In genomic region chr4:118955515-118955914, GRCh38 we compare ENCODE assay signal across 18 cellular contexts.
DNase-seq lines count a peak whose midpoint lies in the region; ATAC-seq and TF ChIP-seq lines count a peak whose summit lies in the region.
"Had no signal": no experiment of that assay in that cellular context is flagged by ENCODE, and none has a peak within 500 bp of the region (broad histone marks: within the 10 kb centered on the region; RNA-seq: fewer than 3 reads in every experiment).

No MANE protein-coding gene starts in this region.

- H3K36me3 ChIP-seq in brain microvascular endothelial cell (replicated peaks): no peaks in the 10 kb centered on the region
- no peaks in the 10 kb centered on the region for H3K36me3 ChIP-seq in gastroesophageal sphincter
- H3K36me3 ChIP-seq in testis (ENCODE audit: low read depth, missing control alignments): no peaks in the 10 kb centered on the region
- no peaks in the 10 kb centered on the region for H3K36me3 ChIP-seq in PC-3 (ENCODE audit: low read depth, low read length)

- intact Hi-C loops in testis (cut with DNase I; ENCODE audit: low total_unique reads): no loop called here
- intact Hi-C loops in PC-3 (cut with micrococcal nuclease): no loop called here

- no peak overlapping the region for H3K4me3 ChIP-seq in brain microvascular endothelial cell (ENCODE audit: low read depth, low read length)
- no peak overlapping the region for H3K4me3 ChIP-seq in gastroesophageal sphincter
- no peak overlapping the region for H3K4me3 ChIP-seq in testis
- H3K4me3 ChIP-seq in PC-3 (ENCODE audit: low read length): no peak overlapping the region

- H3K4me3 Mint-ChIP-seq in activated T-cell treated with anti-CD3 and anti-CD28 coated beads, Interleukin-2, amount 50 U/mL, for 72 hours: no peak overlapping the region
- H3K4me3 Mint-ChIP-seq: natural killer cell treated with Interleukin-12 subunit alpha and Interleukin-12 subunit beta and Interleukin-15 and Interleukin-18, amount 100 ng/mL, for 72 hours; stimulated activated naive CD8-positive, alpha-beta T cell treated with anti-CD3 and anti-CD28 coated beads, Interleukin-15, amount 100 ng/mL, for 72 hours had no signal

- TF ChIP-seq CTCF in brain microvascular endothelial cell (IDR thresholded peaks at IDR 0.05; ENCODE audit: low read depth, low read length, missing control alignments) (no peak), gastroesophageal sphincter (IDR thresholded peaks at IDR 0.05) (no peak), testis (IDR thresholded peaks at IDR 0.05) (no peak), PC-3 (conservative IDR thresholded peaks at IDR 0.05; ENCODE audit: low read depth, low read length) (no peak)

- H3K9me3 ChIP-seq in gastroesophageal sphincter: no peaks in the 10 kb centered on the region
- no peaks in the 10 kb centered on the region for H3K9me3 ChIP-seq in testis
- H3K9me3 ChIP-seq in PC-3 (ENCODE audit: low read length): no peaks in the 10 kb centered on the region

- H3K9ac ChIP-seq in PC-3 (ENCODE audit: low read length): no peak overlapping the region
- H3K9ac ChIP-seq: KMS-11 had no signal

- H3K9me2 ChIP-seq in PC-3 (replicated peaks; ENCODE audit: low read length): no peaks in the 10 kb centered on the region

- H3K4me1 ChIP-seq in gastroesophageal sphincter (peaks cover 21 to 98% (median 59%) of the 10 kb centered on the region in 3 donors), testis (peaks cover 25% of the 10 kb centered on the region), PC-3 (ENCODE audit: insufficient read depth, low read length) (peaks cover 7% of the 10 kb centered on the region; the same call in 1 of the 2 replicates)

- no peak for TF ChIP-seq EP300 in gastroesophageal sphincter (IDR thresholded peaks at IDR 0.05)

- peaks cover 5% of the 10 kb centered on the region for H3K27me3 Mint-ChIP-seq in activated T-cell treated with anti-CD3 and anti-CD28 coated beads, Interleukin-2, amount 50 U/mL, for 72 hours (ENCODE audit: low read depth)
- H3K27me3 Mint-ChIP-seq: stimulated activated naive CD8-positive, alpha-beta T cell treated with anti-CD3 and anti-CD28 coated beads, Interleukin-15, amount 100 ng/mL, for 72 hours had no signal

- H3K27ac ChIP-seq in brain microvascular endothelial cell (peak overlapping the region; percentile 27), gastroesophageal sphincter (peak overlapping the region; percentile 77 to 87 (median 82)), testis (peak overlapping the region; percentile 16 to 29), PC-3 (ENCODE audit: low read length) (no peak overlapping the region)
- H3K27ac ChIP-seq: KMS-11 had no signal

- CTCF ChIA-PET in PC-3 (lab: Charles Lee): no interaction called here

- no peaks in the 10 kb centered on the region for H3K27me3 ChIP-seq in brain microvascular endothelial cell (replicated peaks)
- H3K27me3 ChIP-seq in gastroesophageal sphincter: no peaks in the 10 kb centered on the region
- H3K27me3 ChIP-seq in testis: no peaks in the 10 kb centered on the region
- no peaks in the 10 kb centered on the region for H3K27me3 ChIP-seq in PC-3 (ENCODE audit: low read length)

- no peak for TF ChIP-seq POLR2A in gastroesophageal sphincter (IDR thresholded peaks at IDR 0.05)
- no peak for TF ChIP-seq POLR2A in testis (IDR thresholded peaks at IDR 0.05)

- in situ Hi-C loops in brain microvascular endothelial cell (cut with HindIII; ENCODE audit: low pct_ligation_motif_present, low sequenced_read_pairs): loop anchor here (25.0 kb wide), 1 partner anchor 193 kb away; no protein-coding TSS in a partner anchor

- no peak overlapping the region for H3K27ac Mint-ChIP-seq in activated T-cell treated with anti-CD3 and anti-CD28 coated beads, Interleukin-2, amount 50 U/mL, for 72 hours
- H3K27ac Mint-ChIP-seq: activated T-helper 2 cell treated with anti-CD3 and anti-CD28 coated beads, Interferon-gamma antibody, Interleukin-2, Interleukin-4, amounts not matched to agents 10 μg/mL and 5 μg/mL and 100 μg/mL, durations not matched to agents 14 hours and 24 hours and 36 hours; natural killer cell treated with Interleukin-12 subunit alpha and Interleukin-12 subunit beta and Interleukin-15 and Interleukin-18, amount 100 ng/mL, for 72 hours; stimulated activated naive CD8-positive, alpha-beta T cell treated with anti-CD3 and anti-CD28 coated beads, Interleukin-15, amount 100 ng/mL, for 72 hours had no signal

- POLR2A ChIA-PET in PC-3 (lab: Charles Lee; ENCODE audit: unreplicated experiment): no interaction called here

- no peaks in the 10 kb centered on the region for H4K20me1 ChIP-seq in PC-3 (ENCODE audit: low read length)

- DNase-seq in GM03348 (ENCODE audit: low spot score): peak; percentile 57
- DNase-seq in brain microvascular endothelial cell: no peak
- no peak for DNase-seq in testis
- DNase-seq in activated T-cell treated with anti-CD3 and anti-CD28 coated beads, Interleukin-2, amount 50 U/mL, for 72 hours: no peak
- no peak for DNase-seq in T-helper 9 cell
- DNase-seq in PC-3: no peak
- no peak for DNase-seq in CD1c-positive myeloid dendritic cell (ENCODE audit: extremely low spot score)
- DNase-seq: activated CD4-positive, CD25-positive, alpha-beta regulatory T cell treated with anti-CD3 and anti-CD28 coated beads, Interleukin-2, amount 50 U/mL, for 72 hours; amniotic stem cell; NCI-H1092; OCI-M1; stimulated activated CD4-positive, alpha-beta T cell treated with anti-CD3 and anti-CD28 coated beads, Interleukin-15, amount 100 ng/mL, for 24 hours; stimulated activated naive CD8-positive, alpha-beta T cell treated with anti-CD3 and anti-CD28 coated beads, Interleukin-15, amount 100 ng/mL, for 72 hours had no signal

- H3K79me2 ChIP-seq in PC-3 (ENCODE audit: low read length): no peaks in the 10 kb centered on the region

- H3K4me1 Mint-ChIP-seq in activated T-cell treated with anti-CD3 and anti-CD28 coated beads, Interleukin-2, amount 50 U/mL, for 72 hours (ENCODE audit: low read depth): no peaks in the 10 kb centered on the region
- H3K4me1 Mint-ChIP-seq: stimulated activated naive CD8-positive, alpha-beta T cell treated with anti-CD3 and anti-CD28 coated beads, Interleukin-15, amount 100 ng/mL, for 72 hours had no signal

- H3K36me3 Mint-ChIP-seq in activated T-cell treated with anti-CD3 and anti-CD28 coated beads, Interleukin-2, amount 50 U/mL, for 72 hours (ENCODE audit: insufficient read depth in 2 of 2): no peaks in the 10 kb centered on the region
- H3K36me3 Mint-ChIP-seq: natural killer cell treated with Interleukin-12 subunit alpha and Interleukin-12 subunit beta and Interleukin-15 and Interleukin-18, amount 100 ng/mL, for 72 hours had no signal

- ATAC-seq in gastroesophageal sphincter (peak; percentile 57), PC-3 (no peak)
- ATAC-seq in activated T-cell treated with anti-CD3 and anti-CD28 coated beads, Interleukin-2, amount 50 U/mL, for 72 hours (replicated peaks in 1 of 2): no peak
- ATAC-seq: HCT116; natural killer cell treated with Interleukin-12 subunit alpha and Interleukin-12 subunit beta and Interleukin-15 and Interleukin-18, amount 100 ng/mL, for 72 hours; stimulated activated naive CD8-positive, alpha-beta T cell treated with anti-CD3 and anti-CD28 coated beads, Interleukin-15, amount 100 ng/mL, for 72 hours had no signal

- H2AFZ ChIP-seq in PC-3 (ENCODE audit: low read length): no peak overlapping the region

- no peaks in the 10 kb centered on the region for H3K9me3 Mint-ChIP-seq in activated T-cell treated with anti-CD3 and anti-CD28 coated beads, Interleukin-2, amount 50 U/mL, for 72 hours
- H3K9me3 Mint-ChIP-seq: activated T-helper 2 cell treated with anti-CD3 and anti-CD28 coated beads, Interferon-gamma antibody, Interleukin-2, Interleukin-4, amounts not matched to agents 10 μg/mL and 5 μg/mL and 100 μg/mL, durations not matched to agents 14 hours and 24 hours and 36 hours; natural killer cell treated with Interleukin-12 subunit alpha and Interleukin-12 subunit beta and Interleukin-15 and Interleukin-18, amount 100 ng/mL, for 72 hours; stimulated activated naive CD8-positive, alpha-beta T cell treated with anti-CD3 and anti-CD28 coated beads, Interleukin-15, amount 100 ng/mL, for 72 hours had no signal

- WGBS in gastroesophageal sphincter (ENCODE audit: low coverage in 1 of 2), 2 donors: 27 to 41% methylated on average over 3 of the region's 3 CpGs
- 43 to 54% methylated on average over 3 of the region's 3 CpGs for WGBS in testis, 2 donors

- H3K4me2 ChIP-seq in PC-3 (ENCODE audit: low read length): no peak overlapping the region
- H3K4me2 ChIP-seq: KMS-11 had no signal

- H3F3A ChIP-seq in PC-3 (ENCODE audit: low read length, unreplicated experiment): no peaks in the 10 kb centered on the region

- BruUV-seq in PC-3 (replicated peaks; lab: Mats Ljungman, UMichigan): no TSS peak
